8 cellular contexts compared by ENCODE assay signal in the genomic region with DNA sequence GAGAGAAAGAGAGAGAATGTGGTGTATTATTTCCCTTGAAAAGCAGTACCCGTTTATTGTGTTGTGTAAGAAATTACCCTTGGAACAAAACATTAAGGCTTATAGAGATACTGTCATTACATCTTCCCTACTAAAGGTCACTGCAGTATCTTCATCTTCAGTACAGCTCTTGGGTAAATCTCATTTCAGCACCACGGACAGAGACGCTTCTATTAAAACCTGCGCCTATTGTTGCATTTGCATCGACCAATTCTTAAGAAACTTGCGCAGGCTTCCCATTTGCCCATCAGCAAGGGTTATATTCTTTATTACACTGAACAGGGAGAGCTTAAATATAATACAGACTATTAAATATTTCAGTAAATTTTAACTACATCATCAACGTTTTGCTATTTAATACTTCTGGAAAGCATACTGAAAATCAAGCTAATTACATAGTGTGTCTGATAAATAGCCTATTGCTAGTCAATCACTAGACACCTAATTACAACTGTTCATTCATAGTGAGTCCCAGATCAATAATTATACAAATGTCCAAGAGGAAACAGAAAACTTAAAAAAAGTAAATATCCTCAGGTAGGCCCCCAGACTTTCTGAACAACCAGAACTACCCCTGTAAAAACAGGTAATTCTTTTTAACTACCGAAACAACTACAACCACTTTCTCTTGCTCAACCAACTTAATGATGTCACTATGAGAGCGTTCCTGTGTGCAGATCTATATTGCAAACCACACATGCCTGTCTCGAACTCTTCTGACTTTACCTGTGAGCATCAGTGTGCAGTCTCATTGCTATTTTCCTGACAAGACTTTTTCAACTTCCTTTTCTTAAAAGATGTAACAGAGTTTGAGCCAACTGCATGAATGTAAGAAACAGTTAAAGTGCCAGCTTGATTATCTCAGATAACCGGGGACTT.
A peak's percentile ranks its signal among the peaks of the same experiment; 100 is the strongest.
DNase-seq lines count a peak whose midpoint lies in the region; ATAC-seq and TF ChIP-seq lines count a peak whose summit lies in the region.

No MANE protein-coding gene starts in this region.

- peaks cover 4 to 18% (median 9%) of the 10 kb centered on the region in 5 donors for H3K9me3 Mint-ChIP-seq in CD8-positive, alpha-beta memory T cell

- POLR2A ChIA-PET in CD8-positive, alpha-beta memory T cell (lab: Charles Lee), result no interaction called here

- no peak for TF ChIP-seq POLR2A in NB4 (IDR thresholded peaks at IDR 0.05; ENCODE audit: extremely low read depth, insufficient read length)

- TF ChIP-seq CTCF in NB4 (IDR thresholded peaks at IDR 0.05; ENCODE audit: low read depth, low read length), result no peak
- no peak for TF ChIP-seq CTCF in astrocyte of the spinal cord (IDR thresholded peaks at IDR 0.05; ENCODE audit: low read depth, low read length)

- peak overlapping the region in 1 of 7 donors; percentile 32 for H3K4me3 Mint-ChIP-seq in CD8-positive, alpha-beta memory T cell

- DNase-seq in ELR (ENCODE audit: low read depth), result peak; percentile 44
- DNase-seq in NB4 (ENCODE audit: low read depth), result peak; percentile 54
- DNase-seq in astrocyte of the spinal cord (ENCODE audit: low read depth, low spot score), result peak; percentile 78
- DNase-seq in lung microvascular endothelial cell (ENCODE audit: low read depth in 2 of 2), result peak; percentile 64 to 84
- no peak for DNase-seq in stimulated activated naive CD4-positive, alpha-beta T cell treated with Interleukin-2 at 50 U/mL for 16 hours (lab: John Stamatoyannopoulos, UW)
- no peak for DNase-seq in CD8-positive, alpha-beta memory T cell
- no peak for DNase-seq in D341Med (ENCODE audit: low spot score)

- H3K9me3 ChIP-seq in CD8-positive, alpha-beta memory T cell (ENCODE audit: low read length), result no peaks in the 10 kb centered on the region

- no peaks in the 10 kb centered on the region for H3K4me1 ChIP-seq in CD8-positive, alpha-beta memory T cell (ENCODE audit: insufficient read depth, low read length)

- no peak overlapping the region for H3K27ac Mint-ChIP-seq in CD8-positive, alpha-beta memory T cell

- H3K27ac ChIP-seq in CD8-positive, alpha-beta memory T cell (ENCODE audit: low read depth, low read length), result no peak overlapping the region

- CTCF ChIA-PET in CD8-positive, alpha-beta memory T cell (lab: Charles Lee), result no interaction called here

- in situ Hi-C loops in astrocyte of the spinal cord (cut with HindIII; ENCODE audit: low sequenced_read_pairs), result no loop called here

- H3K27me3 ChIP-seq in CD8-positive, alpha-beta memory T cell (ENCODE audit: insufficient read depth, low read length, poor library complexity, severe bottlenecking), result no peaks in the 10 kb centered on the region

- peaks cover 0 to 7% (median 0%) of the 10 kb centered on the region in 3 donors for H3K4me1 Mint-ChIP-seq in CD8-positive, alpha-beta memory T cell

- H3K4me3 ChIP-seq in NB4 (ENCODE audit: low read depth, low read length), result no peak overlapping the region
- H3K4me3 ChIP-seq in astrocyte of the spinal cord (ENCODE audit: low read depth, low read length), result peak overlapping the region; percentile 53
- no peak overlapping the region for H3K4me3 ChIP-seq in CD8-positive, alpha-beta memory T cell (ENCODE audit: low read length)

- H3K27me3 Mint-ChIP-seq in CD8-positive, alpha-beta memory T cell, result peaks cover 11 to 38% of the 10 kb centered on the region in 2 donors

- no peaks in the 10 kb centered on the region for H3K36me3 Mint-ChIP-seq in CD8-positive, alpha-beta memory T cell

- ATAC-seq in GM21786 (IDR thresholded peaks at IDR 0.05; ENCODE audit: unreplicated experiment), result no peak

- H3K36me3 ChIP-seq in CD8-positive, alpha-beta memory T cell (ENCODE audit: insufficient read depth, low read length), result no peaks in the 10 kb centered on the region

Comparison
In these comparisons a context has a peak if more than half of its experiments do, and no peak if none do; other contexts are left out.
1. DNase-seq: peak in ELR (single experiment), NB4 (single experiment), astrocyte of the spinal cord (single experiment) and lung microvascular endothelial cell (2 of 2); none in stimulated activated naive CD4-positive, alpha-beta T cell treated with Interleukin-2 at 50 U/mL for 16 hours (single experiment), CD8-positive, alpha-beta memory T cell (0 of 5) and D341Med (single experiment).